In genomic region chr10:78464118-78464855, GRCh38 we compare ENCODE assay signal across 19 cellular contexts.
"Had no signal": no experiment of that assay in that cellular context is flagged by ENCODE, and none has a peak within 500 bp of the region (broad histone marks: within the 10 kb centered on the region; RNA-seq: fewer than 3 reads in every experiment).

No MANE protein-coding gene starts in this region.

- H3K4me1 Mint-ChIP-seq: activated B cell treated with CpG ODN at 0.5 μM for 24 hours had no signal

- H3K9me3 Mint-ChIP-seq: activated CD4-positive, alpha-beta memory T cell treated with anti-CD3 and anti-CD28 coated beads for 36 hours; activated T-cell treated with anti-CD3 and anti-CD28 coated beads, Interleukin-2, amount 50 U/mL, for 24 hours; activated T-helper 2 cell treated with anti-CD3 and anti-CD28 coated beads, Interferon-gamma antibody, Interleukin-2, Interleukin-4, amounts not matched to agents 10 μg/mL and 5 μg/mL and 100 μg/mL, durations not matched to agents 14 hours and 24 hours and 36 hours; T-helper 2 cell treated with Interferon-gamma antibody and Interleukin-4, amounts not matched to agents 5 μg/mL and 100 μg/mL, for 36 hours had no signal

- H3K9me3 ChIP-seq: ascending aorta, breast epithelium, left lung, prostate gland, SK-N-SH, testis had no signal

- H3K27me3 ChIP-seq: ascending aorta, breast epithelium, left lung, testis had no signal

- H3K36me3 ChIP-seq: ascending aorta, breast epithelium, left lung, prostate gland had no signal

- DNase-seq: activated B cell treated with CpG ODN at 0.5 μM for 24 hours; activated CD4-positive, alpha-beta memory T cell treated with anti-CD3 and anti-CD28 coated beads for 36 hours; activated CD4-positive, alpha-beta T cell treated with anti-CD3 and anti-CD28 coated beads for 4 hours; activated naive CD4-positive, alpha-beta T cell treated with anti-CD3 and anti-CD28 coated beads for 36 hours; activated T-cell treated with anti-CD3 and anti-CD28 coated beads, Interleukin-2, amount 50 U/mL, for 24 hours; cortex of kidney; kidney; left lung; mammary epithelial cell; right cardiac atrium; testis had no signal

- H3K36me3 Mint-ChIP-seq: activated CD4-positive, alpha-beta memory T cell treated with anti-CD3 and anti-CD28 coated beads for 36 hours had no signal

- H3K27ac ChIP-seq: ascending aorta, breast epithelium, left lung, prostate gland, skin epidermis, testis had no signal

- H3K4me3 Mint-ChIP-seq: activated B cell treated with CpG ODN at 0.5 μM for 24 hours; activated CD4-positive, alpha-beta memory T cell treated with anti-CD3 and anti-CD28 coated beads for 36 hours; activated naive CD4-positive, alpha-beta T cell treated with anti-CD3 and anti-CD28 coated beads for 36 hours; activated T-cell treated with anti-CD3 and anti-CD28 coated beads, Interleukin-2, amount 50 U/mL, for 24 hours; naive thymus-derived CD8-positive, alpha-beta T cell; T-helper 2 cell treated with Interferon-gamma antibody and Interleukin-4, amounts not matched to agents 5 μg/mL and 100 μg/mL, for 36 hours had no signal

- H3K9me2 ChIP-seq: SK-N-SH had no signal

- H3K4me2 ChIP-seq: SK-N-SH had no signal

- H3K27ac Mint-ChIP-seq: activated B cell treated with CpG ODN at 0.5 μM for 24 hours; activated CD4-positive, alpha-beta memory T cell treated with anti-CD3 and anti-CD28 coated beads for 36 hours; activated naive CD4-positive, alpha-beta T cell treated with anti-CD3 and anti-CD28 coated beads for 36 hours; activated T-cell treated with anti-CD3 and anti-CD28 coated beads, Interleukin-2, amount 50 U/mL, for 24 hours; activated T-helper 2 cell treated with anti-CD3 and anti-CD28 coated beads, Interferon-gamma antibody, Interleukin-2, Interleukin-4, amounts not matched to agents 10 μg/mL and 5 μg/mL and 100 μg/mL, durations not matched to agents 14 hours and 24 hours and 36 hours; naive thymus-derived CD8-positive, alpha-beta T cell; T-helper 2 cell treated with Interferon-gamma antibody and Interleukin-4, amounts not matched to agents 5 μg/mL and 100 μg/mL, for 36 hours had no signal

- H3K4me1 ChIP-seq: ascending aorta, breast epithelium, prostate gland had no signal

- H3K4me3 ChIP-seq: ascending aorta, breast epithelium, left lung, prostate gland, skin epidermis, testis had no signal
